In genomic region chr12:64610660-64611429, GRCh38 we compare ENCODE assay signal across 1 cellular context.
TF ChIP-seq lines count a peak whose summit lies in the region.

No MANE protein-coding gene starts in this region.

TF ChIP-seq in H1, 55 proteins besides CTCF, POLR2A, EP300 and RAD21 (continued from another document):
- TF ChIP-seq BRCA1 (IDR thresholded peaks at IDR 0.05; ENCODE audit: low read depth, low read length) (no peak), TAF7 (optimal IDR thresholded peaks at IDR 0.05; ENCODE audit: borderline replicate concordance, low read depth, low read length) (no peak), ZNF274 (IDR thresholded peaks at IDR 0.05; ENCODE audit: borderline replicate concordance, extremely low read depth, low read length) (no peak), MAX (IDR thresholded peaks at IDR 0.05) (peak; percentile 29; the same call in 1 of the 2 replicates), SIN3A (conservative IDR thresholded peaks at IDR 0.05 in 1 of 2, IDR thresholded peaks at IDR 0.05 in 1 of 2; ENCODE audit: low read depth in 1 of 2, low read length in 2 of 2) (peak in 1 of 2 experiments; percentile 65; a peak in 2 of 4 replicates), JUND (IDR thresholded peaks at IDR 0.05; ENCODE audit: low read length) (no peak), POLR2AphosphoS5 (IDR thresholded peaks at IDR 0.05; ENCODE audit: low read depth, low read length) (peak; percentile 36; the same call in 1 of the 2 replicates), HDAC2 (IDR thresholded peaks at IDR 0.05; ENCODE audit: borderline replicate concordance in 1 of 2, low read depth in 2 of 2, low read length in 2 of 2) (no peak; a peak in 1 of 4 replicates), TAF1 (IDR thresholded peaks at IDR 0.05; ENCODE audit: low read depth, low read length) (peak; percentile 74), CHD1 (IDR thresholded peaks at IDR 0.05; ENCODE audit: low read depth, low read length) (no peak), SIRT6 (IDR thresholded peaks at IDR 0.05; ENCODE audit: low read length) (no peak), SAP30 (IDR thresholded peaks at IDR 0.05; ENCODE audit: insufficient read depth, insufficient replicate concordance, low read length) (no peak), KDM5A (IDR thresholded peaks at IDR 0.05; ENCODE audit: low read length) (no peak), MAFK (IDR thresholded peaks at IDR 0.05; ENCODE audit: low read depth, low read length) (no peak), RBBP5 (IDR thresholded peaks at IDR 0.05; ENCODE audit: borderline replicate concordance, low read depth, low read length) (peak; percentile 71; the same call in 1 of the 2 replicates), ASH2L (IDR thresholded peaks at IDR 0.05; ENCODE audit: low read length) (peak; percentile 75), BACH1 (IDR thresholded peaks at IDR 0.05; ENCODE audit: low read length) (no peak), GTF2F1 (IDR thresholded peaks at IDR 0.05; ENCODE audit: borderline replicate concordance, low read depth, low read length) (no peak), CBX5 (IDR thresholded peaks at IDR 0.05; ENCODE audit: low read depth, low read length) (no peak), CREB1 (IDR thresholded peaks at IDR 0.05) (no peak), RFX5 (IDR thresholded peaks at IDR 0.05; ENCODE audit: borderline replicate concordance, low read depth, low read length) (no peak), FOSL1 (IDR thresholded peaks at IDR 0.05; ENCODE audit: insufficient read depth, low read depth, low read length) (no peak), NRF1 (IDR thresholded peaks at IDR 0.05; ENCODE audit: low read depth, low read length) (no peak), USF2 (IDR thresholded peaks at IDR 0.05; ENCODE audit: low read length) (no peak), CHD2 (IDR thresholded peaks at IDR 0.05; ENCODE audit: low read length) (no peak), TBP (IDR thresholded peaks at IDR 0.05; ENCODE audit: low read depth, low read length) (peak; percentile 52; the same call in 1 of the 2 replicates), EGR1 (IDR thresholded peaks at IDR 0.05; ENCODE audit: borderline replicate concordance, low read depth, low read length) (0 out of 2 replicates have a peak, but pooled peaks have one; percentile 15), SRF (IDR thresholded peaks at IDR 0.05; ENCODE audit: low read depth, low read length) (no peak), POU5F1 (IDR thresholded peaks at IDR 0.05; ENCODE audit: low read depth, low read length) (no peak), SP4 (IDR thresholded peaks at IDR 0.05; ENCODE audit: low read length) (no peak), KDM4A (IDR thresholded peaks at IDR 0.05; ENCODE audit: low read depth, low read length, severe bottlenecking) (peak; percentile 51), PHF8 (conservative IDR thresholded peaks at IDR 0.05; ENCODE audit: low read depth, low read length) (peak; percentile 46), E2F6 (IDR thresholded peaks at IDR 0.05) (peak; percentile 44; the same call in 1 of the 2 replicates), GABPA (IDR thresholded peaks at IDR 0.05; ENCODE audit: borderline replicate concordance, insufficient read depth, low read length) (no peak)
TF ChIP-seq in H1: peak in this region for 11.
